19 cellular contexts compared by ENCODE assay signal in genomic region chr1:221766210-221766609, GRCh38. TPM values are rescaled to one million over a fixed set of nuclear protein-coding genes. Genes with fewer than 3 reads are reported as not detected.
A peak's percentile ranks its signal among the peaks of the same experiment; 100 is the strongest.
DNase-seq lines count a peak whose midpoint lies in the region; ATAC-seq, FAIRE-seq and TF ChIP-seq lines count a peak whose summit lies in the region.
"Had no signal": no experiment of that assay in that cellular context is flagged by ENCODE, and none has a peak within 500 bp of the region (broad histone marks: within the 10 kb centered on the region; RNA-seq: fewer than 3 reads in every experiment).

No MANE protein-coding gene starts in this region.

- no peak for ATAC-seq in HG03135 (IDR thresholded peaks at IDR 0.05; ENCODE audit: unreplicated experiment)
- ATAC-seq in GM19452 (IDR thresholded peaks at IDR 0.05; ENCODE audit: unreplicated experiment), result no peak
- ATAC-seq: activated CD8-positive, alpha-beta memory T cell treated with anti-CD3 and anti-CD28 coated beads, Interleukin-2, amount 10 ng/mL, durations not matched to agents 7 days and 5 days; activated naive CD8-positive, alpha-beta T cell treated with anti-CD3 and anti-CD28 coated beads, Interleukin-2, amount 50 U/mL, for 24 hours; natural killer cell treated with Interleukin-12 subunit alpha and Interleukin-12 subunit beta and Interleukin-15 and Interleukin-18, amount 100 ng/mL, for 72 hours had no signal

- peak; percentile 8 for FAIRE-seq in GM19239 (lab: Jason Lieb, UNC)
- FAIRE-seq: G401.6 had no signal

- peak; percentile 24 for DNase-seq in AG08396 (ENCODE audit: low spot score)
- DNase-seq in GM19239 (ENCODE audit: insufficient read length, low spot score), result no peak
- peak; percentile 84 for DNase-seq in RPMI7951 (ENCODE audit: low read depth)
- DNase-seq in fibroblast of pulmonary artery (ENCODE audit: low read depth), result peak; percentile 33
- DNase-seq in HPDE6-E6E7 (ENCODE audit: extremely low spot score), result no peak
- DNase-seq in GM13977 (ENCODE audit: low spot score), result no peak
- DNase-seq: ACHN; activated CD8-positive, alpha-beta memory T cell treated with anti-CD3 and anti-CD28 coated beads, Interleukin-2, amount 10 ng/mL, durations not matched to agents 7 days and 5 days; activated naive CD8-positive, alpha-beta T cell treated with anti-CD3 and anti-CD28 coated beads, Interleukin-2, amount 50 U/mL, for 24 hours; central memory CD4-positive, alpha-beta T cell; effector CD8-positive, alpha-beta T cell; foreskin melanocyte; mesendoderm; NCI-H1930; stimulated activated CD4-positive, alpha-beta T cell treated with anti-CD3 and anti-CD28 coated beads, Interleukin-2, amount 100 ng/mL, for 24 hours had no signal

- no peak overlapping the region for H3K4me3 ChIP-seq in fibroblast of pulmonary artery (replicated peaks; ENCODE audit: low read depth, low read length)

- in situ Hi-C loops in GM13977 (cut with MboI; ENCODE audit: low pct_unique_long_range_greater_than_20kb, low sequenced_read_pairs, unreplicated experiment), result no loop called here

- TF ChIP-seq CTCF in fibroblast of pulmonary artery (IDR thresholded peaks at IDR 0.05; ENCODE audit: low read length, missing control alignments) (no peak), GM13977 (IDR thresholded peaks at IDR 0.05; ENCODE audit: extremely low read depth, insufficient read depth, missing control alignments) (no peak)

RNA-seq across cellular contexts. Expression of gene DUSP10, which starts 24.3 kb away (rescaled TPM):
- total RNA-seq in RPMI7951 (2014; rRNA removed; shearing (Covaris generic)), result 27.8 and 35.1 TPM in 2 replicates

Comparison
In these comparisons a context has a peak if more than half of its experiments do, and no peak if none do; other contexts are left out.
1. DNase-seq: peak in AG08396 (single experiment), RPMI7951 (single experiment) and fibroblast of pulmonary artery (single experiment); none in GM19239 (single experiment), HPDE6-E6E7 (single experiment) and GM13977 (single experiment).